Comparison of ENCODE assay signal across 13 cellular contexts in the genomic region with DNA sequence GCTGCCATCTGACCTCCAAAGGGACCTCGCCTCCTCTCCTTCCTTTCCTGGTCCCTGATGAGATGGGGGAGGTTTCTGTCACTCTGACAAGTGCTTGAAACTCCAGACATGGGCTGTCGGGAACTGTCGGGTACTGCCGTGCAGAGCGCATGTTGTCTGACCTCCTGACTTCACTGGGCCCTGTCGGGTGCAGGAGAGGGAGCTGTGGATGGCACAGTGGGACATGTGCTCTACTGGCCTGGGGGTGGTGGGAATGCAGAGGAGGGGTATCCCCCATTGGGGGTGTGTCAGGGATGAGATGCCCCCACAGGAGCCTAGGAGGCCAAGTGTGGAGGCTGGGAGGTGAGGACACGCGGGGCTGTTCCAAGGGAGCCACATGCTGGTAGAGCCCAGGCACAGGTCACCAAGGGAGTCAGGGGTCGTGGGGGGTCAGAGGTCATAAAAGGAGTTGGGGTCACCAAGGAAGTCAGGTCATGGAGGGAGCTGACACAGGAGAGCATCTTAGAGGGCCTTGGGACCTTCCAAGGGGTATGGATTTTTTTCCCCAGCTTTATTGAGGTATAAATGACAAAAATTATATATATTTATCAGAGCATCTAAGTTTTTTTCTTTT. TPM values are rescaled to one million over a fixed set of nuclear protein-coding genes. Genes with fewer than 3 reads are reported as not detected.
DNase-seq lines count a peak whose midpoint lies in the region; ATAC-seq, FAIRE-seq and TF ChIP-seq lines count a peak whose summit lies in the region.
"Had no signal": no experiment of that assay in that cellular context is flagged by ENCODE, and none has a peak within 500 bp of the region (broad histone marks: within the 10 kb centered on the region; RNA-seq: fewer than 3 reads in every experiment).

No MANE protein-coding gene starts in this region.

- no peak overlapping the region for H3K9ac ChIP-seq in endothelial cell of umbilical vein (replicated peaks; ENCODE audit: extremely low read depth, insufficient read depth, low read length)
- H3K9ac ChIP-seq in mesenchymal stem cell (ENCODE audit: low read length): peak overlapping the region; percentile 74

- H3K4me1 ChIP-seq in endothelial cell of umbilical vein (ENCODE audit: control insufficient read depth, extremely low read depth, insufficient read depth, low read length) (peaks cover 11% of the 10 kb centered on the region), mesenchymal stem cell (ENCODE audit: control insufficient read depth, insufficient read depth, low read depth, low read length) (peaks cover 30% of the 10 kb centered on the region)

- no peak for TF ChIP-seq POLR2A in endothelial cell of umbilical vein (IDR thresholded peaks at IDR 0.05; ENCODE audit: low read depth, low read length)

- DNase-seq in endothelial cell of umbilical vein (ENCODE audit: low read depth, low spot score): no peak
- DNase-seq in mesenchymal stem cell: peak; percentile 71
- DNase-seq in stimulated activated naive B cell treated with anti-CD40 and anti-IgM and Interleukin-4, amounts not matched to agents 10 μg/mL and 1 μg/mL and 100 μg/mL, for 72 hours: no peak
- no peak for DNase-seq in CD4-positive, alpha-beta T cell
- no peak for DNase-seq in activated CD8-positive, alpha-beta T cell treated with anti-CD3 and anti-CD28 coated beads for 36 hours
- no peak for DNase-seq in Ammon's horn (ENCODE audit: low spot score)
- no peak for DNase-seq in islet precursor cell
- DNase-seq: activated CD4-positive, alpha-beta T cell treated with anti-CD3 and anti-CD28 coated beads for 36 hours; effector CD8-positive, alpha-beta T cell; GDM1; NCI-H1105; occipital lobe had no signal

- no peaks in the 10 kb centered on the region for H3K9me3 Mint-ChIP-seq in stimulated activated naive B cell treated with anti-CD40 and anti-IgM and Interleukin-4, amounts not matched to agents 10 μg/mL and 1 μg/mL and 100 μg/mL, for 72 hours
- H3K9me3 Mint-ChIP-seq in CD4-positive, alpha-beta T cell: no peaks in the 10 kb centered on the region
- H3K9me3 Mint-ChIP-seq in activated CD8-positive, alpha-beta T cell treated with anti-CD3 and anti-CD28 coated beads for 36 hours: no peaks in the 10 kb centered on the region

- CTCF ChIA-PET in endothelial cell of umbilical vein (lab: Charles Lee): interaction anchor here (1.3 kb wide), 1 partner anchor 45 kb away, joined by 3 read pairs; no protein-coding TSS in a partner anchor
- CTCF ChIA-PET in CD4-positive, alpha-beta T cell (lab: Charles Lee): no interaction called here
- CTCF ChIA-PET in activated CD8-positive, alpha-beta T cell treated with anti-CD3 and anti-CD28 coated beads for 36 hours (lab: Charles Lee): interaction anchor here (1.5 kb wide), 1 partner anchor 57 kb away, joined by 5 read pairs; no protein-coding TSS in a partner anchor

- H2AFZ ChIP-seq in endothelial cell of umbilical vein (ENCODE audit: low read depth, low read length) (no peak overlapping the region), mesenchymal stem cell (ENCODE audit: low read depth, low read length) (peak overlapping the region; percentile 58)

- peak overlapping the region; percentile 44 to 55 for H3K4ac ChIP-seq in mesenchymal stem cell (ENCODE audit: low read depth in 1 of 2, low read length in 2 of 2)

- H3K9me3 ChIP-seq in endothelial cell of umbilical vein (replicated peaks; ENCODE audit: control insufficient read depth, insufficient read depth, low read length) (no peaks in the 10 kb centered on the region), mesenchymal stem cell (ENCODE audit: control insufficient read depth, low read length) (no peaks in the 10 kb centered on the region)
- no peaks in the 10 kb centered on the region for H3K9me3 ChIP-seq in CD4-positive, alpha-beta T cell (ENCODE audit: control insufficient read depth, low read length)

- 45% methylated on average over 9 of the region's 9 CpGs for WGBS in mesenchymal stem cell

- H3K27ac Mint-ChIP-seq in stimulated activated naive B cell treated with anti-CD40 and anti-IgM and Interleukin-4, amounts not matched to agents 10 μg/mL and 1 μg/mL and 100 μg/mL, for 72 hours: peak overlapping the region; percentile 48
- no peak overlapping the region for H3K27ac Mint-ChIP-seq in CD4-positive, alpha-beta T cell
- no peak overlapping the region for H3K27ac Mint-ChIP-seq in activated CD8-positive, alpha-beta T cell treated with anti-CD3 and anti-CD28 coated beads for 36 hours
- H3K27ac Mint-ChIP-seq: activated CD4-positive, alpha-beta T cell treated with anti-CD3 and anti-CD28 coated beads for 36 hours had no signal

- H3K27me3 Mint-ChIP-seq in stimulated activated naive B cell treated with anti-CD40 and anti-IgM and Interleukin-4, amounts not matched to agents 10 μg/mL and 1 μg/mL and 100 μg/mL, for 72 hours: no peaks in the 10 kb centered on the region
- no peaks in the 10 kb centered on the region for H3K27me3 Mint-ChIP-seq in CD4-positive, alpha-beta T cell
- no peaks in the 10 kb centered on the region for H3K27me3 Mint-ChIP-seq in activated CD8-positive, alpha-beta T cell treated with anti-CD3 and anti-CD28 coated beads for 36 hours
- H3K27me3 Mint-ChIP-seq: activated CD4-positive, alpha-beta T cell treated with anti-CD3 and anti-CD28 coated beads for 36 hours had no signal

- peaks cover 0 to 4% of the 10 kb centered on the region in 2 donors for H3K4me1 Mint-ChIP-seq in stimulated activated naive B cell treated with anti-CD40 and anti-IgM and Interleukin-4, amounts not matched to agents 10 μg/mL and 1 μg/mL and 100 μg/mL, for 72 hours
- no peaks in the 10 kb centered on the region for H3K4me1 Mint-ChIP-seq in CD4-positive, alpha-beta T cell (ENCODE audit: low read depth)
- no peaks in the 10 kb centered on the region for H3K4me1 Mint-ChIP-seq in activated CD8-positive, alpha-beta T cell treated with anti-CD3 and anti-CD28 coated beads for 36 hours (ENCODE audit: low read depth)
- H3K4me1 Mint-ChIP-seq: activated CD4-positive, alpha-beta T cell treated with anti-CD3 and anti-CD28 coated beads for 36 hours had no signal

- no peak for ATAC-seq in stimulated activated naive B cell treated with anti-CD40 and anti-IgM and Interleukin-4, amounts not matched to agents 10 μg/mL and 1 μg/mL and 100 μg/mL, for 72 hours (replicated peaks)
- ATAC-seq in CD4-positive, alpha-beta T cell (ENCODE audit: poor library complexity): no peak
- ATAC-seq in activated CD8-positive, alpha-beta T cell treated with anti-CD3 and anti-CD28 coated beads for 36 hours: no peak
- ATAC-seq: activated CD4-positive, alpha-beta T cell treated with anti-CD3 and anti-CD28 coated beads for 36 hours had no signal

- H3K79me2 ChIP-seq in endothelial cell of umbilical vein (ENCODE audit: control insufficient read depth, insufficient read depth, low read length): no peaks in the 10 kb centered on the region

- POLR2A ChIA-PET in endothelial cell of umbilical vein (lab: Charles Lee): no interaction called here
- POLR2A ChIA-PET in CD4-positive, alpha-beta T cell (lab: Charles Lee): no interaction called here
- POLR2A ChIA-PET in activated CD8-positive, alpha-beta T cell treated with anti-CD3 and anti-CD28 coated beads for 36 hours (lab: Charles Lee): no interaction called here

- no TSS peak for BruUV-seq in endothelial cell of umbilical vein (replicated peaks; lab: Mats Ljungman, UMichigan)

- intact Hi-C loops in endothelial cell of umbilical vein (cut with micrococcal nuclease): no loop called here
- intact Hi-C loops in CD4-positive, alpha-beta T cell (cut with DNase I, micrococcal nuclease): no loop called here
- intact Hi-C loops in activated CD8-positive, alpha-beta T cell treated with anti-CD3 and anti-CD28 coated beads for 36 hours (cut with micrococcal nuclease): no loop called here

- dilution Hi-C loops in endothelial cell of umbilical vein (cut with MboI; ENCODE audit: extremely low pct_ligation_motif_present, low sequenced_read_pairs): no loop called here

- H3K4me3 ChIP-seq in endothelial cell of umbilical vein (replicated peaks in 1 of 3; ENCODE audit: insufficient read depth in 1 of 3, low read depth in 1 of 3, low read length in 3 of 3): no peak overlapping the region
- H3K4me3 ChIP-seq in mesenchymal stem cell (ENCODE audit: insufficient read depth in 1 of 2, low read depth in 1 of 2, low read length in 2 of 2): no peak overlapping the region

- H3K79me1 ChIP-seq in mesenchymal stem cell (replicated peaks; ENCODE audit: low read length, poor library complexity, severe bottlenecking): peaks cover 26% of the 10 kb centered on the region

- peak overlapping the region; percentile 81 for H4K91ac ChIP-seq in mesenchymal stem cell (ENCODE audit: low read length)

- H2BK5ac ChIP-seq in mesenchymal stem cell (ENCODE audit: low read depth, low read length, poor library complexity, severe bottlenecking): no peak overlapping the region

- H2BK15ac ChIP-seq in mesenchymal stem cell (ENCODE audit: low read depth, poor library complexity, severe bottlenecking): no peak overlapping the region

- no peak for TF ChIP-seq CTCF in endothelial cell of umbilical vein (IDR thresholded peaks at IDR 0.05; ENCODE audit: extremely low read depth in 1 of 2, insufficient read depth in 1 of 2, low read depth in 1 of 2, low read length in 2 of 2)
- no peak for TF ChIP-seq CTCF in CD4-positive, alpha-beta T cell (IDR thresholded peaks at IDR 0.05)
- no peak for TF ChIP-seq CTCF in activated CD8-positive, alpha-beta T cell treated with anti-CD3 and anti-CD28 coated beads for 36 hours (IDR thresholded peaks at IDR 0.05)

- no peaks in the 10 kb centered on the region for H3K9me1 ChIP-seq in endothelial cell of umbilical vein (replicated peaks; ENCODE audit: control insufficient read depth, extremely low read depth, insufficient read depth, low read length)

- H3K14ac ChIP-seq in mesenchymal stem cell (ENCODE audit: low read length in 2 of 2): peak overlapping the region in 1 of 2 experiments; percentile 90

- H3K18ac ChIP-seq in mesenchymal stem cell (ENCODE audit: low read depth in 1 of 2, low read length in 2 of 2): peak overlapping the region; percentile 5 to 82

- H3K4me3 Mint-ChIP-seq in stimulated activated naive B cell treated with anti-CD40 and anti-IgM and Interleukin-4, amounts not matched to agents 10 μg/mL and 1 μg/mL and 100 μg/mL, for 72 hours: no peak overlapping the region
- H3K4me3 Mint-ChIP-seq in CD4-positive, alpha-beta T cell: no peak overlapping the region
- H3K4me3 Mint-ChIP-seq in activated CD8-positive, alpha-beta T cell treated with anti-CD3 and anti-CD28 coated beads for 36 hours: no peak overlapping the region
- H3K4me3 Mint-ChIP-seq: activated CD4-positive, alpha-beta T cell treated with anti-CD3 and anti-CD28 coated beads for 36 hours had no signal

- H3K27ac ChIP-seq in endothelial cell of umbilical vein (ENCODE audit: insufficient read depth, low read depth, low read length) (peak overlapping the region; percentile 43), mesenchymal stem cell (ENCODE audit: low read length, poor library complexity, severe bottlenecking) (peak overlapping the region; percentile 78)
- H3K27ac ChIP-seq in CD4-positive, alpha-beta T cell (ENCODE audit: low read depth, low read length): no peak overlapping the region

- H2BK12ac ChIP-seq in mesenchymal stem cell (ENCODE audit: low read length in 2 of 2): peak overlapping the region in 1 of 2 experiments; percentile 92

- peak overlapping the region; percentile 59 for H4K8ac ChIP-seq in mesenchymal stem cell (ENCODE audit: low read length)

- FAIRE-seq in endothelial cell of umbilical vein (lab: Jason Lieb, UNC): no peak

- peaks cover 25 to 51% of the 10 kb centered on the region in 2 donors for H3K36me3 Mint-ChIP-seq in stimulated activated naive B cell treated with anti-CD40 and anti-IgM and Interleukin-4, amounts not matched to agents 10 μg/mL and 1 μg/mL and 100 μg/mL, for 72 hours
- peaks cover 38% of the 10 kb centered on the region for H3K36me3 Mint-ChIP-seq in CD4-positive, alpha-beta T cell (ENCODE audit: low read depth)
- H3K36me3 Mint-ChIP-seq in activated CD8-positive, alpha-beta T cell treated with anti-CD3 and anti-CD28 coated beads for 36 hours (ENCODE audit: low read depth): no peaks in the 10 kb centered on the region

- H3K27me3 ChIP-seq in endothelial cell of umbilical vein (ENCODE audit: control insufficient read depth in 2 of 2, insufficient read depth in 2 of 2, low read length in 2 of 2) (no peaks in the 10 kb centered on the region), mesenchymal stem cell (ENCODE audit: control insufficient read depth in 1 of 2, insufficient read depth in 1 of 2, low read length in 2 of 2) (no peaks in the 10 kb centered on the region)
- no peaks in the 10 kb centered on the region for H3K27me3 ChIP-seq in CD4-positive, alpha-beta T cell (ENCODE audit: control insufficient read depth, insufficient read depth, low read length)

- no peaks in the 10 kb centered on the region for H3K36me3 ChIP-seq in endothelial cell of umbilical vein (ENCODE audit: control insufficient read depth in 2 of 2, extremely low read depth in 1 of 2, insufficient read depth in 2 of 2, low read length in 2 of 2)
- H3K36me3 ChIP-seq in mesenchymal stem cell (ENCODE audit: control insufficient read depth in 1 of 2, insufficient read depth in 2 of 2, low read depth in 1 of 2, low read length in 2 of 2): peaks cover 35 to 46% of the 10 kb centered on the region in 2 experiments

- H3K4me2 ChIP-seq in endothelial cell of umbilical vein (ENCODE audit: insufficient read depth, low read length): no peak overlapping the region
- H3K4me2 ChIP-seq in mesenchymal stem cell (ENCODE audit: low read length, poor library complexity, severe bottlenecking): no peak overlapping the region

- H3K23ac ChIP-seq in mesenchymal stem cell (ENCODE audit: low read length in 2 of 2): peak overlapping the region in 1 of 2 experiments; percentile 53

- no peaks in the 10 kb centered on the region for H4K20me1 ChIP-seq in endothelial cell of umbilical vein (replicated peaks; ENCODE audit: control insufficient read depth, extremely low read depth, insufficient read depth, low read length)

- no peak overlapping the region for H2BK120ac ChIP-seq in mesenchymal stem cell (ENCODE audit: low read depth, low read length)

- H2AK5ac ChIP-seq in mesenchymal stem cell (ENCODE audit: low read length, severe bottlenecking): peak overlapping the region; percentile 33

RNA-seq across cellular contexts. Expression of a gene that starts 30.9 kb away (rescaled TPM):
- 95.7 TPM for polyA plus RNA-seq in PFSK-1 (2012; ENCODE audit: insufficient read length, low read depth)
- total RNA-seq in endothelial cell of umbilical vein: 38.6 and 47.3 TPM in 2 replicates
- 133 and 159 TPM in 2 replicates for polyA plus RNA-seq in endothelial cell of umbilical vein
- 66.5 and 77.8 TPM in 2 replicates for polyA plus RNA-seq in endothelial cell of umbilical vein (2011; cell fraction: cytosol; rRNA removed)
- 103 and 122 TPM in 2 replicates for polyA plus RNA-seq in endothelial cell of umbilical vein (2011; cell fraction: nucleus; rRNA removed)
- polyA plus RNA-seq in endothelial cell of umbilical vein (2012): 39.2 and 54.9 TPM in 2 replicates
- 147 and 172 TPM in 2 replicates for polyA minus RNA-seq in endothelial cell of umbilical vein
- polyA minus RNA-seq in endothelial cell of umbilical vein (2011; cell fraction: cytosol; rRNA and poly(A)+ RNA removed): 17.0 TPM
- polyA minus RNA-seq in endothelial cell of umbilical vein (2011; cell fraction: nucleus; rRNA and poly(A)+ RNA removed): 24.8 and 35.9 TPM in 2 replicates
- 54.5 TPM for polyA plus RNA-seq in mesenchymal stem cell (2013, experiment 1 of 2)
- 54.2 TPM for polyA plus RNA-seq in mesenchymal stem cell (2013, experiment 2 of 2)
- total RNA-seq in CD4-positive, alpha-beta T cell: 10 to 100 TPM in 1 of 2 experiments, 1 to 10 TPM in 1; 10.0 to 10.8 TPM
- 10 to 100 TPM; 12.2 to 12.4 TPM for total RNA-seq in activated CD8-positive, alpha-beta T cell treated with anti-CD3 and anti-CD28 coated beads for 36 hours

RNA-seq across cellular contexts. Expression of a gene that starts 48.5 kb away (rescaled TPM):
- polyA plus RNA-seq in PFSK-1 (2012; ENCODE audit: insufficient read length, low read depth): 356 TPM
- 71.9 and 73.6 TPM in 2 replicates for total RNA-seq in endothelial cell of umbilical vein
- 59.5 and 78.2 TPM in 2 replicates for polyA plus RNA-seq in endothelial cell of umbilical vein
- 27.8 and 40.3 TPM in 2 replicates for polyA plus RNA-seq in endothelial cell of umbilical vein (2011; cell fraction: cytosol; rRNA removed)
- 70.2 and 87.0 TPM in 2 replicates for polyA plus RNA-seq in endothelial cell of umbilical vein (2011; cell fraction: nucleus; rRNA removed)
- 31.9 and 33.9 TPM in 2 replicates for polyA plus RNA-seq in endothelial cell of umbilical vein (2012)
- 39.8 and 57.8 TPM in 2 replicates for polyA minus RNA-seq in endothelial cell of umbilical vein
- polyA minus RNA-seq in endothelial cell of umbilical vein (2011; cell fraction: cytosol; rRNA and poly(A)+ RNA removed): 130 TPM
- 26.9 and 55.0 TPM in 2 replicates for polyA minus RNA-seq in endothelial cell of umbilical vein (2011; cell fraction: nucleus; rRNA and poly(A)+ RNA removed)
- polyA plus RNA-seq in mesenchymal stem cell (2013, experiment 1 of 2): 76.9 TPM
- 80.1 TPM for polyA plus RNA-seq in mesenchymal stem cell (2013, experiment 2 of 2)
- 10 to 100 TPM; 44.2 to 54.8 TPM for total RNA-seq in CD4-positive, alpha-beta T cell
- 10 to 100 TPM; 22.8 to 25.2 TPM for total RNA-seq in activated CD8-positive, alpha-beta T cell treated with anti-CD3 and anti-CD28 coated beads for 36 hours
